ENCODE assay signal across 8 cellular contexts in the genomic region with DNA sequence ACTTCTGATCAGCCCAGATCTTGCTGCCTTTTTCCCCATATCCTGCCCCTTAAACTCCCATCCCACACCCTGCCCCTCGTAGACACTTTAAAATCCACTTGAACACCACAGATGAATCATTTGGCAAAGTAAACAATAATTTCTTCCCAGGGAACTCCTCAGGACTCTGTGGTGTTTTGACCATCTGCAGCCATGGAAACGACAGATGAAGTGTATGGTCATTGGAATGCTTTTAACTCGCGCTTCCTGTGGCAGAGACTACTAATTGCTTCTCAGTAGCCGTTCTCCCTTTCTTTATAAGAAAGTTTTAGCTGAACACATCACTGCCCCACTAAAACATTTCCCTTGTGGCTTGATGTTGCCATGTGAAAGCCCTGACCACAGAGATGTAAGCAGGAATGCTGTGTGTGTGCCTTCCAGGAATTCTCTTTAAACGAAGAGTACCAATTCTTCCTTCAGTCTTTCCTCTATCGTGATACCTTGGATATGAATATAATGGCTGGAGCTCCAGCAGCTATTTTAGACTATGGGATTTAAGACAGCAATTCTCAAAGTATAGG.
DNase-seq lines count a peak whose midpoint lies in the region; ATAC-seq lines count a peak whose summit lies in the region.

No MANE protein-coding gene starts in this region.

- ATAC-seq in HG03039 (IDR thresholded peaks at IDR 0.05; ENCODE audit: unreplicated experiment) = no peak
- no peak for ATAC-seq in naive thymus-derived CD4-positive, alpha-beta T cell

- H3K27me3 Mint-ChIP-seq in naive thymus-derived CD4-positive, alpha-beta T cell = peaks cover 0 to 17% (median 9%) of the 10 kb centered on the region in 5 donors

- no peaks in the 10 kb centered on the region for H3K36me3 ChIP-seq in adipocyte (ENCODE audit: control insufficient read depth, insufficient read depth, low read length, severe bottlenecking)
- no peaks in the 10 kb centered on the region for H3K36me3 ChIP-seq in naive thymus-derived CD4-positive, alpha-beta T cell (ENCODE audit: control insufficient read depth in 2 of 3, insufficient read depth in 3 of 3, low read length in 3 of 3)

- DNase-seq in HT-29 (ENCODE audit: low spot score) = peak; percentile 96
- DNase-seq in adipocyte (ENCODE audit: low read depth) = peak; percentile 92
- DNase-seq in hepatic stellate cell (ENCODE audit: low spot score) = peak; percentile 73
- DNase-seq in smooth muscle cell of the brain vasculature (ENCODE audit: low read depth, low spot score) = peak; percentile 83
- no peak for DNase-seq in activated CD4-positive, alpha-beta T cell treated with anti-CD3 and anti-CD28 coated beads for 1 hour
- no peak for DNase-seq in stimulated activated CD4-positive, alpha-beta T cell treated with anti-CD3 and anti-CD28 coated beads, Interleukin-15, amount 100 ng/mL, for 24 hours
- DNase-seq in naive thymus-derived CD4-positive, alpha-beta T cell = no peak

- H3K9me3 Mint-ChIP-seq in naive thymus-derived CD4-positive, alpha-beta T cell = peaks cover 0 to 1% (median 0%) of the 10 kb centered on the region in 11 donors

- peak overlapping the region; percentile 27 for H3K9ac ChIP-seq in adipocyte (ENCODE audit: low read length)

- H3K4me1 ChIP-seq in adipocyte (ENCODE audit: control insufficient read depth, insufficient read depth, low read length) = peaks cover 17% of the 10 kb centered on the region
- H3K4me1 ChIP-seq in naive thymus-derived CD4-positive, alpha-beta T cell (ENCODE audit: control insufficient read depth in 2 of 2, insufficient read depth in 2 of 2, low read length in 2 of 2) = no peaks in the 10 kb centered on the region

- POLR2A ChIA-PET in naive thymus-derived CD4-positive, alpha-beta T cell (lab: Charles Lee) = no interaction called here

- H3K4me3 Mint-ChIP-seq in naive thymus-derived CD4-positive, alpha-beta T cell = no peak overlapping the region

- H3K9me3 ChIP-seq in adipocyte (ENCODE audit: control insufficient read depth, low read length) = no peaks in the 10 kb centered on the region
- H3K9me3 ChIP-seq in naive thymus-derived CD4-positive, alpha-beta T cell (ENCODE audit: control insufficient read depth in 2 of 3, low read length in 3 of 3) = no peaks in the 10 kb centered on the region

- no peak overlapping the region for H3K27ac Mint-ChIP-seq in naive thymus-derived CD4-positive, alpha-beta T cell

- CTCF ChIA-PET in naive thymus-derived CD4-positive, alpha-beta T cell (lab: Charles Lee) = no interaction called here

- intact Hi-C loops in naive thymus-derived CD4-positive, alpha-beta T cell (cut with micrococcal nuclease) = no loop called here

- no peaks in the 10 kb centered on the region for H3K36me3 Mint-ChIP-seq in naive thymus-derived CD4-positive, alpha-beta T cell

- no peak overlapping the region for H3K27ac ChIP-seq in naive thymus-derived CD4-positive, alpha-beta T cell (ENCODE audit: low read depth, low read length)

- no peaks in the 10 kb centered on the region for H3K27me3 ChIP-seq in adipocyte (replicated peaks; ENCODE audit: control insufficient read depth, insufficient read depth, low read length)
- H3K27me3 ChIP-seq in naive thymus-derived CD4-positive, alpha-beta T cell (ENCODE audit: control insufficient read depth in 2 of 2, insufficient read depth in 2 of 2, low read length in 2 of 2) = no peaks in the 10 kb centered on the region

- H3K4me3 ChIP-seq in adipocyte (ENCODE audit: low read length) = peak overlapping the region; percentile 61
- no peak overlapping the region for H3K4me3 ChIP-seq in naive thymus-derived CD4-positive, alpha-beta T cell (ENCODE audit: low read length)

- H3K4me1 Mint-ChIP-seq in naive thymus-derived CD4-positive, alpha-beta T cell = no peaks in the 10 kb centered on the region

Comparison
In these comparisons a context has a peak if more than half of its experiments do, and no peak if none do; other contexts are left out.
1. DNase-seq: peak in HT-29 (single experiment), adipocyte (single experiment), hepatic stellate cell (single experiment) and smooth muscle cell of the brain vasculature (single experiment); none in activated CD4-positive, alpha-beta T cell treated with anti-CD3 and anti-CD28 coated beads for 1 hour (single experiment), stimulated activated CD4-positive, alpha-beta T cell treated with anti-CD3 and anti-CD28 coated beads, Interleukin-15, amount 100 ng/mL, for 24 hours (single experiment) and naive thymus-derived CD4-positive, alpha-beta T cell (0 of 9).